Comparison of ENCODE assay signal across 22 cellular contexts in the genomic region with DNA sequence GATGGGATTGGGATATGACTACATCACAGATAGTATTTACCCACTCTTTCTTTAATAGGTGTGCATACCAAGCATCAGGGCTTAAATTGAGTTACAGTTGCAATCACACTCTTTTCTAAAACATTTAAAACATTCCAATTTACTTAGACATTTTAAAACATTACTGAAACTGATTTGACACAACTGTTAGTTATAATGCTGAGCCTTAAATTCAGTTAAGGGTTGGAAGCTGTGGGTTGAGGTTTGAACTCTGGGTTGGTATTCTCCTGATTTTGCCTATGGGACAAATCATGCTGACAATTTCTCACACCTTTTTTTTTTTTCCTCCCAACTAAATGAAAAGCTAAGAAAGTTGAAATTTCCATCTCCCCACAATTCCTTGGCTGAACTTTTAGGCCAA. TPM values are rescaled to one million over a fixed set of nuclear protein-coding genes. Genes with fewer than 3 reads are reported as not detected.
"Had no signal": no experiment of that assay in that cellular context is flagged by ENCODE, and none has a peak within 500 bp of the region (broad histone marks: within the 10 kb centered on the region; RNA-seq: fewer than 3 reads in every experiment).

No MANE protein-coding gene starts in this region.

- H3K9me3 ChIP-seq: SJSA1 had no signal

- H3K27me3 ChIP-seq: SJSA1 had no signal

- DNase-seq: KBM-7, MV-4-11, NCI-H1048, NCI-H1105, NCI-H1417, NCI-H1436 treated with DMSO at 0.1 percent for 48 hours, NCI-H1694, NCI-H187 treated with DMSO at 0.1 percent for 48 hours, NCI-H2029 treated with DMSO at 0.1 percent for 48 hours, NCI-H2171 treated with DMSO at 0.1 percent for 48 hours, NCI-H226, NCI-H446, NCI-H510A, NCI-H524 treated with DMSO at 0.1 percent for 48 hours, NCI-H69, NCI-H774, Right ventricle myocardium superior, RPMI8226, SIG-M5 had no signal

- H3K4me3 ChIP-seq: SJSA1, SK-N-MC had no signal

- H3K27ac ChIP-seq: SJSA1, SK-N-MC had no signal

RNA-seq across cellular contexts. Expression of a gene that starts 16.3 kb away (rescaled TPM):
- total RNA-seq: HT-29 had no signal
